Comparison of ENCODE assay signal across 20 cellular contexts in the genomic region with DNA sequence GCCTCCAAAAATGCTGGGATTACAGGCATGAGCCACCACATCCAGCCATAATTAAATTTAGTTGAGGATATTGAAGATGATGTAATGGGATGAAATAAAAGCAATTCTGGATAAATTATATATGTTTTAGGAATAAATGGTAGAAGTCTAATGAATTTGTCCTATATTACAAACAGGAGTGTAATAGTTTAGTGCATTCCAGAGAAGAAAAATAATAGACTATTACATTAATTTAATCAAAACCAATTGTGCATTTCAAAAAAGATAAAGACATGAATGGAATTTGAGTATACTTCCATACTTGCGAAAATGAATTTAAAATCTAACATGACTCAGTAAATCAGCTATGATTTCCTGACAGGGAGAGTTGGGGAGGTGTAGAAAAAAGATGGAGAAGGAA.
"Had no signal": no experiment of that assay in that cellular context is flagged by ENCODE, and none has a peak within 500 bp of the region (broad histone marks: within the 10 kb centered on the region; RNA-seq: fewer than 3 reads in every experiment).

No MANE protein-coding gene starts in this region.

- DNase-seq: islet precursor cell; left ventricle myocardium inferior; mesendoderm; naive B cell; natural killer cell; nephron progenitor cell; occipital lobe; pancreas; posterior cingulate gyrus; retina; right cardiac atrium; sigmoid colon; small intestine; spleen; stimulated activated CD4-positive, alpha-beta T cell treated with anti-CD3 and anti-CD28 coated beads, Interleukin-4, amount 100 ng/mL, for 24 hours; stimulated activated naive CD4-positive, alpha-beta T cell; tibial artery; trophoblast cell; upper lobe of right lung had no signal

- ATAC-seq: natural killer cell; pancreas; right cardiac atrium; stimulated activated effector memory CD8-positive, alpha-beta T cell treated with anti-CD3 and anti-CD28 coated beads, Interleukin-12 subunit alpha, Interleukin-12 subunit beta, amount 100 ng/mL, for 72 hours; upper lobe of right lung had no signal
